8 cellular contexts compared by ENCODE assay signal in the genomic region with DNA sequence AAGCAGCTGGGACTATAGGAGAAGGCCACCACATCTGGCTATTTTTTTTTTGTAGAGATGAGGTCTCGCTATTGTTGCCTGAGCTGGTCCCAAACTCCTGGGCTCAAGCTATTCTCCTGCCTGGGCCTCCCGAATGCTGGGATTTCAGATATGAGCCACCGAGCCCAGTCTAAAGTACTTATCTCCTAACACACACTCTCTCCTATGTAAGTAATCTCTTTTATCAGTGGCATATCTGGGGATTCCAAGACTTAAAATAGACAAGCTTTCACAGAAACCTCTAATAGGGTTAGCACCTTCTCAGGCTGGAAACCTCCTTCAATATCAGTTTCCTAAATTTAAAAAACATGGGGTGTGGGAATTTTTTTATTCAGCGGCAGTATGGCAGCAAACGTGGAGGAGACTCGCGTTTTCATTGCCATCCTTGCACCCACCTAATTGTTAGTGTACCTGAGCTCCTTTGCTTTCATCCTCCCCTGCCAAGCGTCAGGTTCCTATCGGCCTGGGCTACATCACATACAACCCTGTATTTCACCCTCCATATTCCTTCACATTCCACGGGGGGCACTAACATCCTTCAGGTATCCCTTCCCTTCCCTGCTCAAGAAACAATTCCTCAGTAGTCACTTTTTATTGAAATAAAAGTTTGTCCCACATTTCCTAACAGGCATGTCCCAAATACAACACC. TPM values are rescaled to one million over a fixed set of nuclear protein-coding genes. Genes with fewer than 3 reads are reported as not detected.
DNase-seq lines count a peak whose midpoint lies in the region; ATAC-seq and TF ChIP-seq lines count a peak whose summit lies in the region.

No MANE protein-coding gene starts in this region.

- peaks cover 15 to 25% (median 17%) of the 10 kb centered on the region in 3 donors for H3K4me1 Mint-ChIP-seq in IgD-negative memory B cell

- H3K36me3 ChIP-seq in BLaER1, result peaks cover 3% of the 10 kb centered on the region; the same call in 1 of the 2 replicates
- H3K36me3 ChIP-seq in body of pancreas (replicated peaks in 1 of 2; ENCODE audit: insufficient read depth in 1 of 2, low read depth in 2 of 2), result no peaks in the 10 kb centered on the region
- H3K36me3 ChIP-seq in mesenchymal stem cell (ENCODE audit: control insufficient read depth in 1 of 2, insufficient read depth in 2 of 2, low read depth in 1 of 2, low read length in 2 of 2), result peaks cover 3 to 12% of the 10 kb centered on the region in 2 experiments

- H3K4me1 ChIP-seq in BLaER1 (peaks cover 22% of the 10 kb centered on the region), body of pancreas (peaks cover 28% of the 10 kb centered on the region), mesenchymal stem cell (ENCODE audit: control insufficient read depth, insufficient read depth, low read depth, low read length) (peaks cover 9% of the 10 kb centered on the region)

- H3K4me2 ChIP-seq in BLaER1 (peak overlapping the region; percentile 91), mesenchymal stem cell (ENCODE audit: low read length, poor library complexity, severe bottlenecking) (peak overlapping the region; percentile 88)

- no peak overlapping the region for H2BK5ac ChIP-seq in mesenchymal stem cell (ENCODE audit: low read depth, low read length, poor library complexity, severe bottlenecking)

- no peak overlapping the region for H2BK120ac ChIP-seq in mesenchymal stem cell (ENCODE audit: low read depth, low read length)

- ATAC-seq in body of pancreas (no peak), HG02970 (IDR thresholded peaks at IDR 0.05; ENCODE audit: low FRiP score, unreplicated experiment) (no peak)

- H3K27ac ChIP-seq in BLaER1, result peak overlapping the region; percentile 69
- peak overlapping the region; percentile 80 to 94 (median 88) for H3K27ac ChIP-seq in body of pancreas
- H3K27ac ChIP-seq in mesenchymal stem cell (ENCODE audit: low read length, poor library complexity, severe bottlenecking), result no peak overlapping the region

- H3K79me1 ChIP-seq in mesenchymal stem cell (replicated peaks; ENCODE audit: low read length, poor library complexity, severe bottlenecking), result peaks cover 19% of the 10 kb centered on the region

- no peak overlapping the region for H2BK15ac ChIP-seq in mesenchymal stem cell (ENCODE audit: low read depth, poor library complexity, severe bottlenecking)

- TF ChIP-seq CTCF in body of pancreas (IDR thresholded peaks at IDR 0.05), result no peak

- H4K8ac ChIP-seq in mesenchymal stem cell (ENCODE audit: low read length), result no peak overlapping the region

- peak overlapping the region; percentile 72 for H2AK5ac ChIP-seq in mesenchymal stem cell (ENCODE audit: low read length, severe bottlenecking)

- H4K91ac ChIP-seq in mesenchymal stem cell (ENCODE audit: low read length), result no peak overlapping the region

- no peak for TF ChIP-seq POLR2A in body of pancreas (IDR thresholded peaks at IDR 0.05)

- WGBS in body of pancreas, 2 donors, result 44 to 46% methylated on average over 10 of the region's 10 CpGs
- WGBS in mesenchymal stem cell, result 79% methylated on average over 10 of the region's 10 CpGs

- H3K9me3 Mint-ChIP-seq in IgD-negative memory B cell, result no peaks in the 10 kb centered on the region

- H3K4me3 ChIP-seq in BLaER1, result peak overlapping the region; percentile 75
- H3K4me3 ChIP-seq in body of pancreas, result peak overlapping the region; percentile 28 to 37
- H3K4me3 ChIP-seq in mesenchymal stem cell (ENCODE audit: insufficient read depth in 1 of 2, low read depth in 1 of 2, low read length in 2 of 2), result peak overlapping the region in 1 of 2 experiments; percentile 77

- H3K9ac ChIP-seq in BLaER1 (peak overlapping the region; percentile 81), mesenchymal stem cell (ENCODE audit: low read length) (peak overlapping the region; percentile 91)

- no peaks in the 10 kb centered on the region for H3K27me3 Mint-ChIP-seq in IgD-negative memory B cell

- no peaks in the 10 kb centered on the region for H3K27me3 ChIP-seq in BLaER1
- no peaks in the 10 kb centered on the region for H3K27me3 ChIP-seq in body of pancreas
- peaks cover 0 to 2% of the 10 kb centered on the region in 2 experiments for H3K27me3 ChIP-seq in mesenchymal stem cell (ENCODE audit: control insufficient read depth in 1 of 2, insufficient read depth in 1 of 2, low read length in 2 of 2)

- peak overlapping the region; percentile 82 to 93 (median 91) for H3K27ac Mint-ChIP-seq in IgD-negative memory B cell

- peak overlapping the region; percentile 93 to 98 (median 96) for H3K4me3 Mint-ChIP-seq in IgD-negative memory B cell

- H3K18ac ChIP-seq in mesenchymal stem cell (ENCODE audit: low read depth in 1 of 2, low read length in 2 of 2), result no peak overlapping the region

- H4K20me1 ChIP-seq in BLaER1, result no peaks in the 10 kb centered on the region; the same call in 1 of the 2 replicates

- DNase-seq in body of pancreas (no peak), mesenchymal stem cell (no peak), NCI-H1105 treated with DMSO at 0.1 percent for 48 hours (lab: John Stamatoyannopoulos, UW) (no peak), ureter (ENCODE audit: low spot score) (no peak)
- no peak for DNase-seq in activated CD8-positive, alpha-beta memory T cell treated with anti-CD3 and anti-CD28 coated beads for 24 hours

- no peaks in the 10 kb centered on the region for H3K36me3 Mint-ChIP-seq in IgD-negative memory B cell

- no peak overlapping the region for H2AFZ ChIP-seq in mesenchymal stem cell (ENCODE audit: low read depth, low read length)

- intact Hi-C loops in body of pancreas (cut with DNase I), result no loop called here

- H3K9me3 ChIP-seq in BLaER1 (no peaks in the 10 kb centered on the region), body of pancreas (no peaks in the 10 kb centered on the region), mesenchymal stem cell (ENCODE audit: control insufficient read depth, low read length) (no peaks in the 10 kb centered on the region)

- no peak overlapping the region for H3K14ac ChIP-seq in mesenchymal stem cell (ENCODE audit: low read length in 2 of 2)

- peak overlapping the region in 1 of 2 experiments; percentile 59 for H2BK12ac ChIP-seq in mesenchymal stem cell (ENCODE audit: low read length in 2 of 2)

- no peak overlapping the region for H3K4ac ChIP-seq in mesenchymal stem cell (ENCODE audit: low read depth in 1 of 2, low read length in 2 of 2)

- H3K23ac ChIP-seq in mesenchymal stem cell (ENCODE audit: low read length in 2 of 2), result no peak overlapping the region

RNA-seq across cellular contexts. Expression of gene EZH1, which starts 1.1 kb away (rescaled TPM):
- polyA plus RNA-seq in IgD-negative memory B cell, result 37.4 TPM
- 10 to 100 TPM; 19.1 to 28.5 TPM for total RNA-seq in body of pancreas
- polyA plus RNA-seq in mesenchymal stem cell (2013, experiment 1 of 2), result 8.5 TPM
- polyA plus RNA-seq in mesenchymal stem cell (2013, experiment 2 of 2), result 7.7 TPM
- 45.7 TPM for total RNA-seq in ureter

RNA-seq across cellular contexts. Expression of gene RAMP2, which starts 17.3 kb away (rescaled TPM):
- not detected for polyA plus RNA-seq in IgD-negative memory B cell
- total RNA-seq in body of pancreas (1 to 10 TPM; 3.1 to 7.6 TPM), ureter (41.9 TPM)
- polyA plus RNA-seq in mesenchymal stem cell (2013, experiment 1 of 2), result 2.5 TPM
- polyA plus RNA-seq in mesenchymal stem cell (2013, experiment 2 of 2), result 2.4 TPM

RNA-seq across cellular contexts. Expression of gene VPS25, which starts 29.5 kb away (rescaled TPM):
- 45.6 TPM for polyA plus RNA-seq in IgD-negative memory B cell
- total RNA-seq in body of pancreas, result 10 to 100 TPM; 17.8 to 23.9 TPM
- 55.6 TPM for polyA plus RNA-seq in mesenchymal stem cell (2013, experiment 1 of 2)
- 55.8 TPM for polyA plus RNA-seq in mesenchymal stem cell (2013, experiment 2 of 2)
- total RNA-seq in ureter, result 54.0 TPM

RNA-seq across cellular contexts. Expression of gene WNK4, which starts 36.7 kb away (rescaled TPM):
- polyA plus RNA-seq in IgD-negative memory B cell, result not detected
- total RNA-seq in body of pancreas, result under 1 TPM in 1 of 2 donors, not detected in 1; 0.26 TPM
- polyA plus RNA-seq in mesenchymal stem cell (2013, experiment 1 of 2), result 0.64 TPM
- 0.44 TPM for polyA plus RNA-seq in mesenchymal stem cell (2013, experiment 2 of 2)
- not detected for total RNA-seq in ureter

RNA-seq across cellular contexts. Expression of gene COA3, which starts 54.8 kb away (rescaled TPM):
- polyA plus RNA-seq in IgD-negative memory B cell, result 117 TPM
- total RNA-seq in body of pancreas, result 10 to 100 TPM; 69.2 to 72.4 TPM
- 61.5 TPM for polyA plus RNA-seq in mesenchymal stem cell (2013, experiment 1 of 2)
- 63.0 TPM for polyA plus RNA-seq in mesenchymal stem cell (2013, experiment 2 of 2)
- 80.4 TPM for total RNA-seq in ureter
